ENCODE assay signal across 14 cellular contexts in genomic region chr6:100730581-100730980, GRCh38.
DNase-seq lines count a peak whose midpoint lies in the region; ATAC-seq and TF ChIP-seq lines count a peak whose summit lies in the region.
"Had no signal": no experiment of that assay in that cellular context is flagged by ENCODE, and none has a peak within 500 bp of the region (broad histone marks: within the 10 kb centered on the region; RNA-seq: fewer than 3 reads in every experiment).

No MANE protein-coding gene starts in this region.

- 63 to 70% methylated on average over 4 of the region's 4 CpGs for WGBS in esophagus squamous epithelium, 2 donors

- peaks cover 4% of the 10 kb centered on the region for H3K36me3 Mint-ChIP-seq in memory B cell

- H3K27ac ChIP-seq in DOHH2 (ENCODE audit: low read depth, low read length) (no peak overlapping the region), left lung (no peak overlapping the region), esophagus squamous epithelium (no peak overlapping the region)

- H3K79me2 ChIP-seq in DOHH2 (ENCODE audit: control insufficient read depth, low read length): no peaks in the 10 kb centered on the region

- intact Hi-C loops in left lung (cut with DNase I): no loop called here
- intact Hi-C loops in esophagus squamous epithelium (cut with DNase I): no loop called here

- H3K27me3 Mint-ChIP-seq in memory B cell: no peaks in the 10 kb centered on the region

- H3K36me3 ChIP-seq in DOHH2 (ENCODE audit: control insufficient read depth, low read length) (no peaks in the 10 kb centered on the region), left lung (no peaks in the 10 kb centered on the region), esophagus squamous epithelium (peaks cover 0 to 4% (median 0%) of the 10 kb centered on the region in 3 donors)

- peak; percentile 17 for DNase-seq in LHCN-M2 (ENCODE audit: low read depth)
- DNase-seq in NCI-H2171 treated with DMSO at 0.1 percent for 48 hours (lab: John Stamatoyannopoulos, UW): peak; percentile 88
- no peak for DNase-seq in memory B cell (ENCODE audit: low spot score in 2 of 2)
- DNase-seq in left lung: no peak
- no peak for DNase-seq in Kasumi-1 (lab: John Stamatoyannopoulos, UW)
- DNase-seq in MV-4-11 (lab: John Stamatoyannopoulos, UW): no peak
- DNase-seq in esophagus squamous epithelium (lab: John Stamatoyannopoulos, UW): no peak
- DNase-seq: C1 segment of cervical spinal cord; NCI-H1105; NK-92 treated with Interleukin-12 subunit alpha and Interleukin-12 subunit beta, amount 100 ng/mL, for 24 hours had no signal

- H3K4me3 ChIP-seq in DOHH2 (ENCODE audit: low read length): no peak overlapping the region
- H3K4me3 ChIP-seq in left lung: no peak overlapping the region
- H3K4me3 ChIP-seq in esophagus squamous epithelium: no peak overlapping the region
- H3K4me3 ChIP-seq: GM12878 had no signal

- H3K9me2 ChIP-seq in DOHH2 (replicated peaks; ENCODE audit: control insufficient read depth, low read length): no peaks in the 10 kb centered on the region

- H3K4me1 Mint-ChIP-seq in memory B cell: peaks cover 6% of the 10 kb centered on the region

- ATAC-seq in memory B cell (ENCODE audit: low read depth) (peak; percentile 56), left lung (no peak)
- ATAC-seq: GM12878, HCT116 had no signal

- no peak for TF ChIP-seq POLR2A in esophagus squamous epithelium (IDR thresholded peaks at IDR 0.05)

- TF ChIP-seq CTCF in DOHH2 (IDR thresholded peaks at IDR 0.05; ENCODE audit: low read depth, low read length, poor library complexity, severe bottlenecking): no peak
- TF ChIP-seq CTCF in left lung (IDR thresholded peaks at IDR 0.05): no peak
- no peak for TF ChIP-seq CTCF in esophagus squamous epithelium (IDR thresholded peaks at IDR 0.05)

- H3F3A ChIP-seq in DOHH2 (ENCODE audit: control insufficient read depth, insufficient read depth): no peaks in the 10 kb centered on the region

- H3K27ac Mint-ChIP-seq in memory B cell: no peak overlapping the region
- H3K27ac Mint-ChIP-seq: T-helper 1 cell treated with Interleukin-12 subunit alpha and Interleukin-12 subunit beta and Interleukin-4 antibody, amounts not matched to agents 30 μg/mL and 1 μg/mL, for 36 hours had no signal

- peak overlapping the region; percentile 14; the same call in 1 of the 2 replicates for H3K4me2 ChIP-seq in DOHH2 (ENCODE audit: low read length)

- H3K9me3 ChIP-seq in DOHH2 (ENCODE audit: control insufficient read depth, insufficient read depth, low read length): no peaks in the 10 kb centered on the region
- H3K9me3 ChIP-seq in left lung: no peaks in the 10 kb centered on the region
- no peaks in the 10 kb centered on the region for H3K9me3 ChIP-seq in esophagus squamous epithelium

- H4K20me1 ChIP-seq in DOHH2 (ENCODE audit: control insufficient read depth, insufficient read depth, low read depth, low read length): no peaks in the 10 kb centered on the region

- H3K4me1 ChIP-seq in DOHH2 (ENCODE audit: control insufficient read depth, low read length) (peaks cover 15% of the 10 kb centered on the region), left lung (peaks cover 0 to 7% of the 10 kb centered on the region in 2 donors), esophagus squamous epithelium (no peaks in the 10 kb centered on the region)

- no peaks in the 10 kb centered on the region for H3K27me3 ChIP-seq in DOHH2 (ENCODE audit: control insufficient read depth, low read length)
- no peaks in the 10 kb centered on the region for H3K27me3 ChIP-seq in left lung
- no peaks in the 10 kb centered on the region for H3K27me3 ChIP-seq in esophagus squamous epithelium

- no peak overlapping the region for H3K4me3 Mint-ChIP-seq in memory B cell
- H3K4me3 Mint-ChIP-seq: T-helper 1 cell treated with Interleukin-12 subunit alpha and Interleukin-12 subunit beta and Interleukin-4 antibody, amounts not matched to agents 30 μg/mL and 1 μg/mL, for 36 hours had no signal

- H3K9me3 Mint-ChIP-seq in memory B cell: no peaks in the 10 kb centered on the region
- H3K9me3 Mint-ChIP-seq: T-helper 1 cell treated with Interleukin-12 subunit alpha and Interleukin-12 subunit beta and Interleukin-4 antibody, amounts not matched to agents 30 μg/mL and 1 μg/mL, for 36 hours had no signal

Comparison
In these comparisons a context has a peak if more than half of its experiments do, and no peak if none do; other contexts are left out.
1. DNase-seq: peak in LHCN-M2 (single experiment) and NCI-H2171 treated with DMSO at 0.1 percent for 48 hours (single experiment); none in memory B cell (0 of 2), left lung (0 of 2), Kasumi-1 (0 of 2), MV-4-11 (single experiment) and esophagus squamous epithelium (single experiment).